Comparison of ENCODE assay signal across 8 cellular contexts in the genomic region with DNA sequence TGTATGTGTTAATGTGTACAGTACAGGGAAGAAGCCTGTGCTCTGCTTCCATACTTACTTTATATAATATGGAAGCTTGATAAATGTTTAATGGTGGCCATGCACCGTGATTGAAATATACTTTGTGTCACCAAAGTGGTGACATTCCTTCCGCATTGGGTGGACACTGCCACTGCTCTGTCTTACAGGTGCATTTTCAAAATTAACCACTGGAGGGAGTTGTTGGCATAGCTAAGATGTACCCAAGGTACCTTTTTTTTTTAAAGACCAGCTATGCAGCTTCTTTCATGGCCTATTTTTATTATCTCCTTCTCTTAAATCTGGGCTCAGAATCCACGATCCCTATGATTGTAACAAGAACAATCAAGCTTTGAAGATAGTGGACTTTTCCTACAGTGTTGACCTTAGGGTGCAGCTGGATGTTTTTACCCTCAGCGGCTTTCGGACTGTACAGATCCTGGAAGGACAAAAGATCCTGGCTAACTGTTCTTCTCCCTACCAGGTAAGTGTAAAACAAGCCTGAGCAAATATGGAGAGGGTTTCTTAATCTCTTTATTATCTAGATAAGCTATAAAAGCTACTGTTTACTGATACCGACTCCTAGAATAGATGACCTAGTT. TPM values are rescaled to one million over a fixed set of nuclear protein-coding genes. Genes with fewer than 3 reads are reported as not detected.
DNase-seq lines count a peak whose midpoint lies in the region; ATAC-seq, FAIRE-seq and TF ChIP-seq lines count a peak whose summit lies in the region.

No MANE protein-coding gene starts in this region.

- no TSS peak for BruUV-seq in PC-9 (replicated peaks; lab: Mats Ljungman, UMichigan)

- H3K9me3 ChIP-seq in PC-9 (ENCODE audit: insufficient read depth, low read depth) (no peaks in the 10 kb centered on the region), body of pancreas (no peaks in the 10 kb centered on the region), small intestine (ENCODE audit: control insufficient read depth, low read depth) (no peaks in the 10 kb centered on the region)

- H3K27me3 ChIP-seq in PC-9 (ENCODE audit: insufficient read depth, low read depth) (no peaks in the 10 kb centered on the region), body of pancreas (no peaks in the 10 kb centered on the region), small intestine (ENCODE audit: control insufficient read depth in 2 of 2, insufficient read depth in 2 of 2, low read length in 2 of 2) (no peaks in the 10 kb centered on the region)

- H3K36me3 ChIP-seq in PC-9 (ENCODE audit: low read depth) (peaks cover 12% of the 10 kb centered on the region), body of pancreas (replicated peaks in 1 of 2; ENCODE audit: insufficient read depth in 1 of 2, low read depth in 2 of 2) (no peaks in the 10 kb centered on the region), small intestine (ENCODE audit: control insufficient read depth in 2 of 2, insufficient read depth in 2 of 2, low read length in 2 of 2) (no peaks in the 10 kb centered on the region)

- POLR2A ChIA-PET in PC-9 (lab: Charles Lee; ENCODE audit: unreplicated experiment) = interaction anchor here (0.7 kb wide), 1 partner anchor 107 kb away, joined by 6 read pairs; no protein-coding TSS in a partner anchor

- no peaks in the 10 kb centered on the region for H3K79me2 ChIP-seq in PC-9 (ENCODE audit: low read depth)

- CTCF ChIA-PET in PC-9 (lab: Charles Lee) = interaction anchor here (0.6 to 3.5 kb wide), 15 partner anchors 13 to 180 kb away, joined by 3 to 83 read pairs (median 3); no protein-coding TSS in a partner anchor

- ATAC-seq in Right ventricle myocardium inferior = peak; percentile 80
- peak; percentile 97 for ATAC-seq in body of pancreas
- no peak for ATAC-seq in HG03439 (IDR thresholded peaks at IDR 0.05; ENCODE audit: unreplicated experiment)

- DNase-seq in Right ventricle myocardium inferior (ENCODE audit: missing footprints) (no peak), cardiac septum (ENCODE audit: low spot score) (no peak), HuH-7 (ENCODE audit: low spot score) (peak; percentile 44), PC-9 (peak; percentile 55 to 64), body of pancreas (peak; percentile 60 to 86 (median 68)), iPS DF 4.7 (ENCODE audit: extremely low read depth, low spot score) (peak; percentile 51), small intestine (peak; percentile 80)

- WGBS in body of pancreas, 2 donors = 42 to 46% methylated on average over 6 of the region's 6 CpGs
- WGBS in small intestine, 3 donors = 45 to 59% (median 56%) methylated on average over 6 of the region's 6 CpGs

- no peak for TF ChIP-seq POLR2A in body of pancreas (IDR thresholded peaks at IDR 0.05)

- H4K20me1 ChIP-seq in PC-9 (ENCODE audit: insufficient read depth) = no peaks in the 10 kb centered on the region

- H3K4me1 ChIP-seq in PC-9 (replicated peaks; ENCODE audit: insufficient read depth) (no peaks in the 10 kb centered on the region), body of pancreas (no peaks in the 10 kb centered on the region), small intestine (ENCODE audit: control insufficient read depth in 2 of 2, insufficient read depth in 1 of 2, low read depth in 1 of 2, low read length in 1 of 2) (no peaks in the 10 kb centered on the region)

- intact Hi-C loops in Right ventricle myocardium inferior (cut with DNase I) (loop anchor here (1.0 to 5.0 kb wide), 3 partner anchors 57 to 172 kb away; no protein-coding TSS in a partner anchor), cardiac septum (cut with DNase I) (loop anchor here (2.0 kb wide), 2 partner anchors 58 to 170 kb away; no protein-coding TSS in a partner anchor), PC-9 (cut with micrococcal nuclease; ENCODE audit: unreplicated experiment) (loop anchor here (1.0 to 10.0 kb wide), 3 partner anchors 57 to 208 kb away; no protein-coding TSS in a partner anchor), body of pancreas (cut with DNase I) (loop anchor here (5.0 kb wide), 1 partner anchor 170 kb away; no protein-coding TSS in a partner anchor)

- H3K27ac ChIP-seq in PC-9 (no peak overlapping the region), body of pancreas (no peak overlapping the region), small intestine (ENCODE audit: low read depth in 1 of 2, low read length in 1 of 2) (no peak overlapping the region)

- H3K4me3 ChIP-seq in PC-9 (no peak overlapping the region), body of pancreas (no peak overlapping the region), small intestine (ENCODE audit: low read depth in 1 of 2, low read length in 2 of 2) (no peak overlapping the region)

- no peak overlapping the region for H3K4me2 ChIP-seq in PC-9

- peaks cover 14% of the 10 kb centered on the region; the same call in 1 of the 2 replicates for H3F3A ChIP-seq in PC-9 (ENCODE audit: insufficient read depth, low read depth)

- no peak overlapping the region for H2AFZ ChIP-seq in PC-9

- no peak for FAIRE-seq in small intestine (lab: Jason Lieb, UNC)

- no peaks in the 10 kb centered on the region for H3K9me2 ChIP-seq in PC-9 (ENCODE audit: insufficient read depth)

- TF ChIP-seq CTCF in PC-9 (conservative IDR thresholded peaks at IDR 0.05) (peak; percentile 85), body of pancreas (IDR thresholded peaks at IDR 0.05) (peak; percentile 61 to 94 (median 89))

RNA-seq across cellular contexts. Expression of a gene that starts 21.6 kb away (rescaled TPM):
- total RNA-seq in Right ventricle myocardium inferior (10.1 TPM), cardiac septum (2.6 TPM), PC-9 (2021) (10.7 and 11.7 TPM in 2 replicates), body of pancreas (10 to 100 TPM; 14.8 to 22.4 TPM)
- 1 to 10 TPM in 1 of 3 donors, under 1 TPM in 2; 0.67 to 5.1 (median 0.81) TPM for polyA plus RNA-seq in small intestine

RNA-seq across cellular contexts. Expression of a gene that starts 56.4 kb away (rescaled TPM):
- total RNA-seq in Right ventricle myocardium inferior (2.4 TPM), cardiac septum (0.43 TPM), PC-9 (2021) (74.3 and 75.3 TPM in 2 replicates), body of pancreas (not detected)
- 1 to 10 TPM; 1.1 to 9.5 (median 1.6) TPM for polyA plus RNA-seq in small intestine

Comparison
In these comparisons a context has a peak if more than half of its experiments do, and no peak if none do; other contexts are left out.
1. DNase-seq: peak in HuH-7 (single experiment), PC-9 (2 of 2), body of pancreas (4 of 4), iPS DF 4.7 (single experiment) and small intestine (single experiment); none in Right ventricle myocardium inferior (single experiment) and cardiac septum (single experiment).
2. RNA of a gene that starts 56.4 kb away (total RNA-seq): 74.3 to 75.3 TPM in PC-9; 2.4 TPM in Right ventricle myocardium inferior (single experiment), 0.43 TPM in cardiac septum (single experiment) and not detected in body of pancreas; every median in the first group is over 10 times any median in the second.